In the genomic region with DNA sequence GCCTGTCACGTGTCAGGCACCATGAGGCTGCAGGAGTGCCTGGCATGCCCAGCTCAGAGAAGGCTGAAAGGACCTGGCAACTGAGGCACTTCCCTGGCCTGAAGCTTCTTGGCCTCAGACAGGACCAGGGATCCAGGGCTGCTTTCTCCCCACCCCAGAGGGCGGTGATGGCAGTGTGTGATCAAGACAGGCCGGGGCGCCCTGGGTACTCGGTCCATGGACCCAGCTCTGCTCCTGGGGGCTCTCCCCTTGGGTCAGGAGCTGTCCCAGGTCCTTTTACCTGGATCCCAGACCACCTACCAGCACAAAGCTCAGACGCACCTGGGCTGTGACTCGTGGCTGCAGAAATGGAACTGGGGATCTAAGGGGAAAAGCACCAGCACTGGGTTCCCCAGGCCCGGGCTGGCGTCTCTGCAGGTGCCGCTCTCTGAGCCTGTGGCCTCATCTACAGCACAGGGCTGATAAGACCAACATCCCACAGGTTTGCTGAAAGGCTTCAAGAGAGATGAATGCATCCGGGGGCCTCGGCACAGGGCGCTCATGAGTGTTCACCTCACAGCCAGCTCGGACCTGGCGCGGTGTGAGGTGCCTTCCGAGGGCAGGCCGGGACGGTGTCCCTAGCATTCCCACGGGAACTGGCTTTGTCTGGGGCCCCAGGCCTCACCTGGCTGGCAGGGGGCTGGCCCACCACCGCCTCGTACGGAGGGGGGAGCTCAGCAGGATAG, we compare ENCODE assay signal across 28 cellular contexts.
"Had no signal": no experiment of that assay in that cellular context is flagged by ENCODE, and none has a peak within 500 bp of the region (broad histone marks: within the 10 kb centered on the region; RNA-seq: fewer than 3 reads in every experiment).

No MANE protein-coding gene starts in this region.

- ATAC-seq: activated CD8-positive, alpha-beta memory T cell treated with anti-CD3 and anti-CD28 coated beads, Interleukin-2, amount 10 ng/mL, durations not matched to agents 7 days and 5 days; activated CD8-positive, alpha-beta T cell treated with anti-CD3 and anti-CD28 coated beads for 36 hours; effector memory CD8-positive, alpha-beta T cell; gastrocnemius medialis; heart left ventricle; left lobe of liver; natural killer cell treated with Interleukin-12 subunit alpha and Interleukin-12 subunit beta and Interleukin-15 and Interleukin-18, amount 100 ng/mL, for 72 hours; T-helper 17 cell had no signal

- H3K4me3 ChIP-seq: ascending aorta, dorsolateral prefrontal cortex, esophagus squamous epithelium, gastrocnemius medialis, heart left ventricle, SK-N-MC, stomach, suprapubic skin, tibial nerve had no signal

- H3K9me3 ChIP-seq: ascending aorta, esophagus squamous epithelium, gastrocnemius medialis, heart left ventricle, stomach, suprapubic skin, tibial nerve had no signal

- H3K4me1 ChIP-seq: ascending aorta, gastrocnemius medialis had no signal

- H3K27ac ChIP-seq: ascending aorta, brain microvascular endothelial cell, dorsolateral prefrontal cortex, esophagus squamous epithelium, gastrocnemius medialis, heart left ventricle, SK-N-MC, stomach, suprapubic skin, tibial nerve had no signal

- FAIRE-seq: colon, keratinocyte, urothelium cell line had no signal

- DNase-seq: activated CD4-positive, alpha-beta T cell treated with anti-CD3 and anti-CD28 coated beads, Interleukin-2, amount 10 ng/mL, durations not matched to agents 24 days and 14 days; activated CD8-positive, alpha-beta memory T cell treated with anti-CD3 and anti-CD28 coated beads, Interleukin-2, amount 10 ng/mL, durations not matched to agents 7 days and 5 days; activated CD8-positive, alpha-beta T cell treated with anti-CD3 and anti-CD28 coated beads for 36 hours; activated effector memory CD4-positive, alpha-beta T cell treated with anti-CD3 and anti-CD28 coated beads, Interleukin-2, amount 50 U/mL, for 16 hours; activated naive CD4-positive, alpha-beta T cell treated with anti-CD3 and anti-CD28 coated beads, Interleukin-2, amount 50 U/mL, for 16 hours; activated T-cell treated with anti-CD3 and anti-CD28 coated beads for 4 hours; brain microvascular endothelial cell; central memory CD4-positive, alpha-beta T cell; effector memory CD8-positive, alpha-beta T cell; esophagus squamous epithelium; gastrocnemius medialis; heart left ventricle; nucleus accumbens; stimulated activated CD4-positive, alpha-beta T cell treated with anti-CD3 and anti-CD28 coated beads, Interleukin-12 subunit alpha, Interleukin-12 subunit beta, amount 100 ng/mL, for 4 hours; stimulated activated CD4-positive, alpha-beta T cell treated with anti-CD3 and anti-CD28 coated beads, Interleukin-4, amount 100 ng/mL, for 4 hours; stomach; SW 1271; T-helper 17 cell had no signal

- H3K36me3 ChIP-seq: ascending aorta, brain microvascular endothelial cell, esophagus squamous epithelium, gastrocnemius medialis, heart left ventricle, stomach, suprapubic skin, tibial nerve had no signal

- H3K27me3 ChIP-seq: ascending aorta, brain microvascular endothelial cell, dorsolateral prefrontal cortex, tibial nerve had no signal
